9 cellular contexts compared by ENCODE assay signal in the genomic region with DNA sequence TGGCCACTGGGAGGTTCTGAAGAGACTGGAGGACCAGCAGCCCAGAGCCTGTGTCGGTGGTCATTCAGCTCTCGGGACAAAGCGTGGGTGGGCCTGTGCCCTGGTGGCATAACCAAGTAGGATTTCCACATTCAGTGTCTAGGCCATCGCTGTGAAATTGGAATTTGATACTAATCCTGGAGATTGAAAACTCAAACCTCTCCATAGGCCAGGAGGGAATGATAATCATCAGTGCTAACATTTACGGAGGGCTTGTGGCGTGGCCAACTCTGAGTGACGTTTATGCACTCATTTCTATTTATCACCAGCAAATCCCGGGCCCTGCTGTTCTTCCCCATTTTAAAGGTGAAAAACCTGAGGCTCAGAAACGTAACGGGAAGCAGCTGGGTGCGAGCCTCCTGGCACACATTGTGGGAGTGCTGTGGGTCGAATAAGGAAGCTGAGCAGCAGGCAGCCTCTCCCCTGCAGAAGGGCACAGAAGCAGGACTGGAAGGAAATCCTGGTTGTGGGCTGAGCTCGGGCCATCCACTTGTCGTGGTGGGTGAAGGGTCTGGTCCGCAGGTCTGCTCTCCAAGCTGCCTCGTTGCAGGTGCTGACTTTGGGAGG. TPM values are rescaled to one million over a fixed set of nuclear protein-coding genes. Genes with fewer than 3 reads are reported as not detected.
DNase-seq lines count a peak whose midpoint lies in the region; ATAC-seq and TF ChIP-seq lines count a peak whose summit lies in the region.
"Had no signal": no experiment of that assay in that cellular context is flagged by ENCODE, and none has a peak within 500 bp of the region (broad histone marks: within the 10 kb centered on the region; RNA-seq: fewer than 3 reads in every experiment).

No MANE protein-coding gene starts in this region.

- H3K79me2 ChIP-seq in SK-N-SH (ENCODE audit: insufficient read depth): peaks cover 90% of the 10 kb centered on the region

- H3K27ac Mint-ChIP-seq in chondrocyte (ENCODE audit: unreplicated experiment) (peak overlapping the region; percentile 92), WTC11 (no peak overlapping the region)
- peak overlapping the region in 4 of 10 donors; percentile 47 to 76 (median 76) for H3K27ac Mint-ChIP-seq in naive thymus-derived CD8-positive, alpha-beta T cell

- DNase-seq in Right ventricle myocardium superior: no peak
- DNase-seq in Right ventricle myocardium inferior (ENCODE audit: missing footprints): no peak
- DNase-seq in chondrocyte (ENCODE audit: low spot score): no peak
- no peak for DNase-seq in naive thymus-derived CD8-positive, alpha-beta T cell
- DNase-seq in uterus: no peak
- no peak for DNase-seq in WTC11 (ENCODE audit: low spot score)
- DNase-seq in right lobe of liver: no peak
- DNase-seq in SK-N-SH: no peak

- no peak overlapping the region for H3K4me2 ChIP-seq in SK-N-SH
- H3K4me2 ChIP-seq: KMS-11 had no signal

- H3K36me3 Mint-ChIP-seq in chondrocyte (ENCODE audit: low read depth) (no peaks in the 10 kb centered on the region), WTC11 (no peaks in the 10 kb centered on the region)
- peaks cover 0 to 6% (median 0%) of the 10 kb centered on the region in 3 donors for H3K36me3 Mint-ChIP-seq in naive thymus-derived CD8-positive, alpha-beta T cell

- 43% methylated on average over 5 of the region's 16 CpGs for WGBS in right lobe of liver (ENCODE audit: insufficient coverage, low coverage, low lambda C conversion rate, missing lambda C conversion rate)
- 85% methylated on average over 13 of the region's 16 CpGs for WGBS in SK-N-SH (ENCODE audit: low lambda C conversion rate)

- H2AFZ ChIP-seq in SK-N-SH (ENCODE audit: low read depth): no peak overlapping the region

- ATAC-seq in Right ventricle myocardium superior (ENCODE audit: poor library complexity) (peak; percentile 23), Right ventricle myocardium inferior (no peak), WTC11 (no peak), right lobe of liver (no peak)
- no peak for ATAC-seq in naive thymus-derived CD8-positive, alpha-beta T cell

- H3K36me3 ChIP-seq in uterus (no peaks in the 10 kb centered on the region), right lobe of liver (no peaks in the 10 kb centered on the region), SK-N-SH (replicated peaks in 1 of 2; ENCODE audit: control insufficient read depth in 1 of 2, insufficient read depth in 2 of 2, low read length in 1 of 2) (no peaks in the 10 kb centered on the region)

- H3K9me3 Mint-ChIP-seq in chondrocyte (ENCODE audit: low read depth) (no peaks in the 10 kb centered on the region), WTC11 (no peaks in the 10 kb centered on the region)
- no peaks in the 10 kb centered on the region for H3K9me3 Mint-ChIP-seq in naive thymus-derived CD8-positive, alpha-beta T cell

- no peak for TF ChIP-seq POLR2A in uterus (IDR thresholded peaks at IDR 0.05)
- TF ChIP-seq POLR2A in right lobe of liver (IDR thresholded peaks at IDR 0.05): no peak

- no peaks in the 10 kb centered on the region for H3K9me2 ChIP-seq in SK-N-SH

- H3K27ac ChIP-seq in uterus (peak overlapping the region; percentile 53), right lobe of liver (no peak overlapping the region), SK-N-SH (ENCODE audit: low read depth in 2 of 2, low read length in 1 of 2) (0 out of 4 replicates have a peak overlapping the region, but pooled peaks of 1 of the 2 experiments have one; percentile 30)
- H3K27ac ChIP-seq: KMS-11 had no signal

- no peak overlapping the region for H3K9ac ChIP-seq in SK-N-SH
- H3K9ac ChIP-seq: KMS-11 had no signal

- TF ChIP-seq CTCF in chondrocyte (IDR thresholded peaks at IDR 0.05): no peak
- no peak for TF ChIP-seq CTCF in uterus (IDR thresholded peaks at IDR 0.05)
- no peak for TF ChIP-seq CTCF in WTC11 (IDR thresholded peaks at IDR 0.05)
- no peak for TF ChIP-seq CTCF in right lobe of liver (IDR thresholded peaks at IDR 0.05)
- no peak for TF ChIP-seq CTCF in SK-N-SH (IDR thresholded peaks at IDR 0.05)

- intact Hi-C loops in Right ventricle myocardium superior (cut with DNase I) (no loop called here), Right ventricle myocardium inferior (cut with DNase I) (no loop called here), uterus (cut with DNase I; ENCODE audit: low total_unique reads) (no loop called here), right lobe of liver (cut with DNase I) (no loop called here)

- H3F3A ChIP-seq in SK-N-SH (replicated peaks; ENCODE audit: insufficient read depth): no peaks in the 10 kb centered on the region

- H3K27me3 Mint-ChIP-seq in chondrocyte (ENCODE audit: low read depth) (no peaks in the 10 kb centered on the region), WTC11 (ENCODE audit: low read depth) (peaks cover 74% of the 10 kb centered on the region)
- no peaks in the 10 kb centered on the region for H3K27me3 Mint-ChIP-seq in naive thymus-derived CD8-positive, alpha-beta T cell

- no peak for TF ChIP-seq RAD21 in SK-N-SH (IDR thresholded peaks at IDR 0.05; ENCODE audit: low read length)

- CTCF ChIA-PET in WTC11 (lab: Charles Lee): interaction anchor here (0.9 to 1.9 kb wide), 6 partner anchors 10 to 98 kb away, joined by 3 to 7 read pairs (median 4); no protein-coding TSS in a partner anchor
- CTCF ChIA-PET in SK-N-SH (lab: Yijun Ruan, JAX): interaction anchor here (1.4 kb wide), 2 partner anchors 34 kb away, joined by 3 to 4 read pairs; no protein-coding TSS in a partner anchor

- no peak for TF ChIP-seq EP300 in SK-N-SH (IDR thresholded peaks at IDR 0.05; ENCODE audit: borderline replicate concordance in 1 of 2, low read depth in 1 of 2, low read length in 1 of 2)

- POLR2A ChIA-PET in naive thymus-derived CD8-positive, alpha-beta T cell (lab: Charles Lee): interaction anchor here (1.0 to 1.9 kb wide), 4 partner anchors 10 to 36 kb away, joined by 3 to 5 read pairs (median 4); no protein-coding TSS in a partner anchor
- POLR2A ChIA-PET in WTC11 (lab: Charles Lee): no interaction called here
- POLR2A ChIA-PET in SK-N-SH (lab: Yijun Ruan, JAX): interaction anchor here (0.8 kb wide), 1 partner anchor 60 kb away, joined by 4 read pairs; no protein-coding TSS in a partner anchor

- peaks cover 73% of the 10 kb centered on the region for H4K20me1 ChIP-seq in SK-N-SH (ENCODE audit: insufficient read depth)

- H3K9me3 ChIP-seq in uterus (no peaks in the 10 kb centered on the region), right lobe of liver (no peaks in the 10 kb centered on the region), SK-N-SH (no peaks in the 10 kb centered on the region)

- H3K4me3 Mint-ChIP-seq in chondrocyte (ENCODE audit: unreplicated experiment): peak overlapping the region; percentile 14
- H3K4me3 Mint-ChIP-seq in naive thymus-derived CD8-positive, alpha-beta T cell: peak overlapping the region in 7 of 10 donors; percentile 8 to 80 (median 45)
- no peak overlapping the region for H3K4me3 Mint-ChIP-seq in WTC11

- H3K4me1 Mint-ChIP-seq in chondrocyte (ENCODE audit: low read depth) (peaks cover 77% of the 10 kb centered on the region), WTC11 (peaks cover 35% of the 10 kb centered on the region)
- peaks cover 35 to 62% (median 48%) of the 10 kb centered on the region in 4 donors for H3K4me1 Mint-ChIP-seq in naive thymus-derived CD8-positive, alpha-beta T cell

- H3K4me1 ChIP-seq in uterus (peaks cover 0 to 13% of the 10 kb centered on the region in 2 donors), right lobe of liver (peaks cover 0 to 11% (median 5%) of the 10 kb centered on the region in 4 donors), SK-N-SH (ENCODE audit: control insufficient read depth in 1 of 2, insufficient read depth in 2 of 2, low read depth in 1 of 2, low read length in 1 of 2) (peaks cover 29 to 62% of the 10 kb centered on the region in 2 experiments)

- H3K27me3 ChIP-seq in uterus (no peaks in the 10 kb centered on the region), right lobe of liver (no peaks in the 10 kb centered on the region), SK-N-SH (ENCODE audit: insufficient read depth) (no peaks in the 10 kb centered on the region)

- H3K4me3 ChIP-seq in uterus: no peak overlapping the region
- no peak overlapping the region for H3K4me3 ChIP-seq in right lobe of liver
- no peak overlapping the region for H3K4me3 ChIP-seq in SK-N-SH (ENCODE audit: low read depth in 2 of 2, low read length in 1 of 2)

TF ChIP-seq in WTC11, 78 proteins besides CTCF, POLR2A, EP300 and RAD21 (continues in another document):
- TF ChIP-seq E2F5 (CRISPR knock-in tag; IDR thresholded peaks at IDR 0.05) (no peak), FOXK1 (CRISPR knock-in tag; IDR thresholded peaks at IDR 0.05) (no peak)

RNA-seq across cellular contexts. Expression of gene RAI1, which starts 33.1 kb away (rescaled TPM):
- total RNA-seq in Right ventricle myocardium superior (28.3 TPM), Right ventricle myocardium inferior (31.9 TPM), chondrocyte (24.0 to 28.7 TPM (median 28.6 TPM) in 3 replicates), uterus (10 to 100 TPM in 3 of 4 donors, 1 to 10 TPM in 1; 10.0 to 66.1 (median 15.3) TPM), WTC11 (2021) (7.3 to 12.7 TPM (median 8.1 TPM) in 3 replicates), right lobe of liver (10 to 100 TPM in 2 of 6 experiments, 1 to 10 TPM in 4; 6.1 to 14.5 (median 8.4) TPM)
- total RNA-seq in naive thymus-derived CD8-positive, alpha-beta T cell: 10 to 100 TPM; 33.8 to 35.2 TPM
- polyA plus RNA-seq in naive thymus-derived CD8-positive, alpha-beta T cell: 1 to 10 TPM; 1.5 to 4.0 (median 2.3) TPM
- 2.6 and 4.7 TPM in 2 replicates for polyA plus RNA-seq in SK-N-SH (2012; rRNA removed)
- polyA plus RNA-seq in SK-N-SH (2012; cell fraction: cytosol; rRNA removed): 3.4 and 3.9 TPM in 2 replicates
- polyA plus RNA-seq in SK-N-SH (2012; cell fraction: nucleus; rRNA removed): 16.7 and 20.0 TPM in 2 replicates

Comparison
In these comparisons a context has a peak if more than half of its experiments do, and no peak if none do; other contexts are left out.
1. H3K27ac ChIP-seq: peak in uterus (2 of 2); none in right lobe of liver (0 of 3).